16 cellular contexts compared by ENCODE assay signal in the genomic region with DNA sequence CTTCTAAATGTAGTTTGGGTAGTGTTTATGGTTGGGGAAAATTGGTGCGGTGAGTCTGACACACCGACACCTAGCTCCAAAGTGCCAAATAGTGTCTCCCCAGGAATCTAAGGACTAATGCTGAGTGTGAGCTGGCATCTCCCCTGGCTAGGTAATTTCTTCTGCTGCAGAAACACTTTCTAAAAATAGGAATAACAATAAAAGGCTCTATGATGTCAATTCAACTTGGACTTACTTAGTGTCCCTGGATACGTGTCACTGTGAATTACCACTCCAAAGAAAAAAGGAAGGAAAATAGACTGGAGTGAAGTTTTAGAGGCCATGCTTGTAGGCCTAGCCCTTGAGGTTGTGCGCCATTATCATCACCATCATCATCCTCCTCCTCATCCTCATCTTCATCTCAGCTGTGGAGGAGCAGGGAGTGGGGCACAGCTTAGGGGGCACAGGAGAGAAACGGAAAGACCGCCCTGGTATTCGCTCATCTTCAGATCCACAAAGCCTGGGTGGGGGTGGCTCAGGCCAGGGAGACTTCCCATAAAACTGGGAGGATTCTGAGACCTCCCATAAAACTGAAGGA.
DNase-seq lines count a peak whose midpoint lies in the region; ATAC-seq and TF ChIP-seq lines count a peak whose summit lies in the region.
"Had no signal": no experiment of that assay in that cellular context is flagged by ENCODE, and none has a peak within 500 bp of the region (broad histone marks: within the 10 kb centered on the region; RNA-seq: fewer than 3 reads in every experiment).

No MANE protein-coding gene starts in this region.

- peaks cover 4 to 6% of the 10 kb centered on the region in 2 donors for H3K9me3 Mint-ChIP-seq in stimulated activated naive B cell treated with anti-CD40 and anti-IgM and Interleukin-4, amounts not matched to agents 10 μg/mL and 1 μg/mL and 100 μg/mL, for 72 hours
- H3K9me3 Mint-ChIP-seq in activated naive CD4-positive, alpha-beta T cell treated with anti-CD3 and anti-CD28 coated beads, Interleukin-2, amount 50 U/mL, for 72 hours: peaks cover 1 to 2% of the 10 kb centered on the region in 2 donors

- no peak overlapping the region for H3K9ac ChIP-seq in mesendoderm (ENCODE audit: low read length)

- H2BK15ac ChIP-seq in mesendoderm (replicated peaks; ENCODE audit: low read depth): no peak overlapping the region

- no peak overlapping the region for H4K5ac ChIP-seq in mesendoderm (ENCODE audit: low read length)

- TF ChIP-seq CTCF in heart left ventricle (IDR thresholded peaks at IDR 0.05): no peak
- TF ChIP-seq CTCF in left ventricle myocardium inferior (IDR thresholded peaks at IDR 0.05; ENCODE audit: borderline replicate concordance): no peak

- peaks cover 0 to 4% (median 0%) of the 10 kb centered on the region in 12 donors for H3K9me3 ChIP-seq in heart left ventricle
- H3K9me3 ChIP-seq in left ventricle myocardium inferior (replicated peaks): peaks cover 2% of the 10 kb centered on the region
- H3K9me3 ChIP-seq: HAP-1 had no signal

- H3K27ac Mint-ChIP-seq in stimulated activated naive B cell treated with anti-CD40 and anti-IgM and Interleukin-4, amounts not matched to agents 10 μg/mL and 1 μg/mL and 100 μg/mL, for 72 hours: peak overlapping the region; percentile 31
- H3K27ac Mint-ChIP-seq in activated naive CD4-positive, alpha-beta T cell treated with anti-CD3 and anti-CD28 coated beads, Interleukin-2, amount 50 U/mL, for 72 hours: no peak overlapping the region
- H3K27ac Mint-ChIP-seq: CD4-positive, alpha-beta memory T cell had no signal

- H2BK120ac ChIP-seq in mesendoderm (ENCODE audit: low read depth, low read length): peak overlapping the region; percentile 51

- H3K27me3 ChIP-seq in heart left ventricle: no peaks in the 10 kb centered on the region
- no peaks in the 10 kb centered on the region for H3K27me3 ChIP-seq in left ventricle myocardium inferior (ENCODE audit: low read depth)
- no peaks in the 10 kb centered on the region for H3K27me3 ChIP-seq in mesendoderm (ENCODE audit: insufficient read depth, low read length, poor library complexity)

- H3K27me3 Mint-ChIP-seq in stimulated activated naive B cell treated with anti-CD40 and anti-IgM and Interleukin-4, amounts not matched to agents 10 μg/mL and 1 μg/mL and 100 μg/mL, for 72 hours: peaks cover 0 to 4% of the 10 kb centered on the region in 2 donors

- intact Hi-C loops in heart left ventricle (cut with DNase I) (no loop called here), left cardiac atrium (cut with DNase I) (no loop called here), left ventricle myocardium inferior (cut with micrococcal nuclease) (no loop called here)

- H3K79me2 ChIP-seq in mesendoderm (ENCODE audit: control insufficient read depth, insufficient read depth, low read length): no peaks in the 10 kb centered on the region

- H3K4ac ChIP-seq in mesendoderm (ENCODE audit: low read depth, low read length): no peak overlapping the region

- 81 to 84% (median 82%) methylated on average over 7 of the region's 7 CpGs for WGBS in heart left ventricle, 4 donors
- no CpG with 5 or more reads among the region's 7 CpGs for whole genome bisulfite sequencing in mesendoderm (ENCODE audit: extremely low coverage, insufficient coverage, low lambda C conversion rate)

- no peak overlapping the region for H3K4me3 Mint-ChIP-seq in stimulated activated naive B cell treated with anti-CD40 and anti-IgM and Interleukin-4, amounts not matched to agents 10 μg/mL and 1 μg/mL and 100 μg/mL, for 72 hours
- H3K4me3 Mint-ChIP-seq: CD4-positive, alpha-beta memory T cell had no signal

- peaks cover 0 to 6% (median 0%) of the 10 kb centered on the region in 9 donors for H3K36me3 ChIP-seq in heart left ventricle
- no peaks in the 10 kb centered on the region for H3K36me3 ChIP-seq in left ventricle myocardium inferior
- no peaks in the 10 kb centered on the region for H3K36me3 ChIP-seq in mesendoderm (ENCODE audit: control insufficient read depth, insufficient read depth, low read length)
- H3K36me3 ChIP-seq: HAP-1 had no signal

- H3K23ac ChIP-seq in mesendoderm (ENCODE audit: low read length): no peak overlapping the region

- H4K8ac ChIP-seq in mesendoderm (ENCODE audit: low read depth, low read length): no peak overlapping the region

- H2AK5ac ChIP-seq in mesendoderm (ENCODE audit: low read length): no peak overlapping the region

- DNase-seq in heart left ventricle: no peak
- DNase-seq in left cardiac atrium: no peak
- DNase-seq in left ventricle myocardium inferior: no peak
- DNase-seq in mesendoderm: no peak
- DNase-seq in stimulated activated naive B cell treated with anti-CD40 and anti-IgM and Interleukin-4, amounts not matched to agents 10 μg/mL and 1 μg/mL and 100 μg/mL, for 72 hours: no peak
- DNase-seq in activated naive CD4-positive, alpha-beta T cell treated with anti-CD3 and anti-CD28 coated beads, Interleukin-2, amount 50 U/mL, for 72 hours (ENCODE audit: low spot score in 2 of 2): no peak
- DNase-seq in globus pallidus (ENCODE audit: low spot score): no peak
- DNase-seq: C1 segment of cervical spinal cord; Calu3; CD4-positive, alpha-beta memory T cell; COR-L47; DMS53; DMS79 treated with DMSO at 0.1 percent for 48 hours; GF-D8; GOT3 had no signal

- H3K4me2 ChIP-seq in mesendoderm (ENCODE audit: low read length): no peak overlapping the region

- H3K4me3 ChIP-seq in heart left ventricle (no peak overlapping the region), left ventricle myocardium inferior (no peak overlapping the region), mesendoderm (ENCODE audit: low read length) (no peak overlapping the region)
- H3K4me3 ChIP-seq: HAP-1 had no signal

- H3K79me1 ChIP-seq in mesendoderm (ENCODE audit: low read length): no peaks in the 10 kb centered on the region

- peaks cover 34 to 69% of the 10 kb centered on the region in 2 donors for H3K4me1 Mint-ChIP-seq in stimulated activated naive B cell treated with anti-CD40 and anti-IgM and Interleukin-4, amounts not matched to agents 10 μg/mL and 1 μg/mL and 100 μg/mL, for 72 hours
- H3K4me1 Mint-ChIP-seq: CD4-positive, alpha-beta memory T cell had no signal

- peak in 3 of 4 donors; percentile 65 to 81 (median 66) for ATAC-seq in heart left ventricle
- no peak for ATAC-seq in left cardiac atrium
- ATAC-seq in stimulated activated naive B cell treated with anti-CD40 and anti-IgM and Interleukin-4, amounts not matched to agents 10 μg/mL and 1 μg/mL and 100 μg/mL, for 72 hours (replicated peaks): no peak
- ATAC-seq in activated naive CD4-positive, alpha-beta T cell treated with anti-CD3 and anti-CD28 coated beads, Interleukin-2, amount 50 U/mL, for 72 hours: no peak

- H3K27ac ChIP-seq in heart left ventricle (peak overlapping the region in 6 of 12 donors; percentile 5 to 46 (median 34)), left ventricle myocardium inferior (replicated peaks) (peak overlapping the region; percentile 45), mesendoderm (ENCODE audit: low read depth, low read length) (no peak overlapping the region)

- H2BK5ac ChIP-seq in mesendoderm (ENCODE audit: low read length): no peak overlapping the region

- no peak overlapping the region for H3K56ac ChIP-seq in mesendoderm (ENCODE audit: low read length)

- no peak overlapping the region for H3K18ac ChIP-seq in mesendoderm (ENCODE audit: low read length)

- TF ChIP-seq POLR2A in heart left ventricle (IDR thresholded peaks at IDR 0.05): no peak

- peaks cover 0 to 11% (median 4%) of the 10 kb centered on the region in 12 donors for H3K4me1 ChIP-seq in heart left ventricle
- H3K4me1 ChIP-seq in left ventricle myocardium inferior: peaks cover 30% of the 10 kb centered on the region
- no peaks in the 10 kb centered on the region for H3K4me1 ChIP-seq in mesendoderm (ENCODE audit: control insufficient read depth, low read depth, low read length)
- H3K4me1 ChIP-seq: HAP-1 had no signal

- peaks cover 21 to 48% of the 10 kb centered on the region in 2 donors for H3K36me3 Mint-ChIP-seq in stimulated activated naive B cell treated with anti-CD40 and anti-IgM and Interleukin-4, amounts not matched to agents 10 μg/mL and 1 μg/mL and 100 μg/mL, for 72 hours
- peaks cover 0 to 2% of the 10 kb centered on the region in 2 donors for H3K36me3 Mint-ChIP-seq in activated naive CD4-positive, alpha-beta T cell treated with anti-CD3 and anti-CD28 coated beads, Interleukin-2, amount 50 U/mL, for 72 hours
- H3K36me3 Mint-ChIP-seq: CD4-positive, alpha-beta memory T cell had no signal

Comparison
In these comparisons a context has a peak if more than half of its experiments do, and no peak if none do; other contexts are left out.
1. ATAC-seq: peak in heart left ventricle (3 of 4); none in left cardiac atrium (0 of 2), stimulated activated naive B cell treated with anti-CD40 and anti-IgM and Interleukin-4, amounts not matched to agents 10 μg/mL and 1 μg/mL and 100 μg/mL, for 72 hours (0 of 2) and activated naive CD4-positive, alpha-beta T cell treated with anti-CD3 and anti-CD28 coated beads, Interleukin-2, amount 50 U/mL, for 72 hours (0 of 2).